Comparison of ENCODE assay signal across 9 cellular contexts in genomic region chr11:75651218-75651617, GRCh38. TPM values are rescaled to one million over a fixed set of nuclear protein-coding genes. Genes with fewer than 3 reads are reported as not detected.
"Had no signal": no experiment of that assay in that cellular context is flagged by ENCODE, and none has a peak within 500 bp of the region (broad histone marks: within the 10 kb centered on the region; RNA-seq: fewer than 3 reads in every experiment).

No MANE protein-coding gene starts in this region.

- H2AFZ ChIP-seq: GM23248 had no signal

- H3K36me3 ChIP-seq: HAP-1 had no signal

- DNase-seq: GM23248, GOT3, H7, HFFc6 had no signal

- H3K9me3 ChIP-seq: HAP-1 had no signal

- H3K27ac ChIP-seq: GM23248, HL-60 had no signal

- H3K4me3 ChIP-seq: GM23248, HAP-1 had no signal

- H3K9ac ChIP-seq: GM23248 had no signal

- ATAC-seq: HCT116, HepG2 had no signal

RNA-seq across cellular contexts. Expression of gene MAP6, which starts 17.6 kb away (rescaled TPM):
- total RNA-seq: H4 had no signal
